Comparison of ENCODE assay signal across 20 cellular contexts in genomic region chr12:131537267-131537920, GRCh38.
DNase-seq lines count a peak whose midpoint lies in the region; ATAC-seq and TF ChIP-seq lines count a peak whose summit lies in the region.
"Had no signal": no experiment of that assay in that cellular context is flagged by ENCODE, and none has a peak within 500 bp of the region (broad histone marks: within the 10 kb centered on the region; RNA-seq: fewer than 3 reads in every experiment).

No MANE protein-coding gene starts in this region.

- WGBS in tibial nerve, 2 donors, result 42 to 60% methylated on average over 5 to 9 of the region's 9 CpGs
- WGBS in psoas muscle, 3 donors, result 37 to 43% (median 43%) methylated on average over 9 of the region's 9 CpGs

- ATAC-seq in HG03039 (IDR thresholded peaks at IDR 0.05; ENCODE audit: unreplicated experiment), result no peak
- ATAC-seq in psoas muscle, result no peak

- TF ChIP-seq POLR2A in tibial nerve (IDR thresholded peaks at IDR 0.05), result no peak

- H3K27ac ChIP-seq in tibial nerve, result peak overlapping the region in 3 of 4 donors; percentile 19 to 83 (median 74)
- H3K27ac ChIP-seq in psoas muscle, result no peak overlapping the region
- H3K27ac ChIP-seq: 22Rv1, SK-N-MC had no signal

- TF ChIP-seq CTCF in tibial nerve (IDR thresholded peaks at IDR 0.05), result no peak
- no peak for TF ChIP-seq CTCF in psoas muscle (IDR thresholded peaks at IDR 0.05)

- intact Hi-C loops in psoas muscle (cut with DNase I), result no loop called here

- H3K4me3 ChIP-seq in tibial nerve (no peak overlapping the region), psoas muscle (no peak overlapping the region)
- H3K4me3 ChIP-seq: MG63, SK-N-MC had no signal

- no peaks in the 10 kb centered on the region for H3K9me3 ChIP-seq in tibial nerve
- H3K9me3 ChIP-seq in psoas muscle, result no peaks in the 10 kb centered on the region
- H3K9me3 ChIP-seq: Caco-2, MG63 had no signal

- DNase-seq in DMS 273 (lab: John Stamatoyannopoulos, UW; ENCODE audit: unreplicated experiment) (peak; percentile 17), DMS 273 treated with DMSO at 0.1 percent for 48 hours (lab: John Stamatoyannopoulos, UW) (no peak), SK-N-DZ (ENCODE audit: low spot score) (peak; percentile 77), islet precursor cell (peak; percentile 57), tibial nerve (ENCODE audit: low spot score in 2 of 2) (no peak), psoas muscle (no peak)
- DNase-seq in central memory CD4-positive, alpha-beta T cell, result no peak
- DNase-seq: Caco-2, IMR-90, Karpas-422, MG63, NCI-H1048, NCI-H1436 treated with DMSO at 0.1 percent for 48 hours, NCI-H2029, NCI-H345, NCI-H526, Right ventricle myocardium superior had no signal

- H3K36me3 ChIP-seq in tibial nerve (no peaks in the 10 kb centered on the region), psoas muscle (ENCODE audit: insufficient read depth in 1 of 2, low read depth in 1 of 2) (no peaks in the 10 kb centered on the region)
- H3K36me3 ChIP-seq: MG63 had no signal

- TF ChIP-seq EP300 in tibial nerve (IDR thresholded peaks at IDR 0.05), result no peak

- peaks cover 0 to 6% of the 10 kb centered on the region in 2 donors for H3K27me3 ChIP-seq in tibial nerve
- H3K27me3 ChIP-seq in psoas muscle (ENCODE audit: insufficient read depth in 3 of 3, low read length in 2 of 3), result peaks cover 0 to 2% (median 2%) of the 10 kb centered on the region in 3 donors
- H3K27me3 ChIP-seq: MG63 had no signal

- H3K4me1 ChIP-seq in tibial nerve, result peaks cover 0 to 3% (median 0%) of the 10 kb centered on the region in 4 donors
- H3K4me1 ChIP-seq in psoas muscle, result no peaks in the 10 kb centered on the region
- H3K4me1 ChIP-seq: Caco-2 had no signal

Comparison
In these comparisons a context has a peak if more than half of its experiments do, and no peak if none do; other contexts are left out.
1. DNase-seq: peak in DMS 273 (single experiment), SK-N-DZ (single experiment) and islet precursor cell (single experiment); none in DMS 273 treated with DMSO at 0.1 percent for 48 hours (single experiment), tibial nerve (0 of 2), central memory CD4-positive, alpha-beta T cell (single experiment) and psoas muscle (0 of 2).